ENCODE assay signal across 8 cellular contexts in the genomic region with DNA sequence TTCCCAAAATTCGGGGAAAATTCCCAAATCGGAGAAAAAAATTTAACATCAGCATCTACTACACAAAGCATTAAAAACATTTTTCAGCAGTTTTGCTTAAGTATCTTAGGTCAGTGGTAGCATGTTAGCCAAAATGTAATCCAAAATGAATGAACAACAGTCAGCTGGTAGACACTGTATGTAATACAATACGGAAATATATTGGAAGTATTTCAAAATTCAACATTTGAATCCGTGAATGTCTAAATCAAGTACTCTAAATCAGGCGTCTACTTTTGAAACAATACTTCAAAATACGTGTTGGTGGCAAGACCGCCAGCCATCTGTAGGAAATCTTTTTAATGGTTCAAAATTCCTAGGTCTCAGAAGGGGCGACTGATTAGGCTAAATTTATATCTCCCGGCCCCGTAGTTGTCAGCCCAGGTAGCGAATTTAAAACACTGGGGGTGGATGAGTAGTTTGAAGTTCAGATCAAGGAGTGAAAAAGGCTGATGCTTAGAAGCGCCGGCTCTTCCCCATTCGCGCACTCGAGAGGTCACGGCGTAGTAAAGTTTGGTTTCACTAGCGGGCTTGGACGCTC. TPM values are rescaled to one million over a fixed set of nuclear protein-coding genes. Genes with fewer than 3 reads are reported as not detected.
DNase-seq lines count a peak whose midpoint lies in the region; TF ChIP-seq lines count a peak whose summit lies in the region.

No MANE protein-coding gene starts in this region.

- H3K36me3 ChIP-seq in H7 (replicated peaks; ENCODE audit: control insufficient read depth, insufficient read depth, low read length) (no peaks in the 10 kb centered on the region), MM.1S (replicated peaks; ENCODE audit: insufficient read depth, low read length) (no peaks in the 10 kb centered on the region), iPS-20b (ENCODE audit: insufficient read depth, low read depth, low read length) (peaks cover 7% of the 10 kb centered on the region; the same call in 1 of the 2 replicates)

- H3K9me3 ChIP-seq in MM.1S (replicated peaks; ENCODE audit: insufficient read depth, low read length), result no peaks in the 10 kb centered on the region
- no peaks in the 10 kb centered on the region for H3K9me3 ChIP-seq in iPS-20b (ENCODE audit: insufficient read depth, low read depth, low read length)

- DNase-seq in SHP77 treated with DMSO at 0.1 percent for 48 hours (lab: John Stamatoyannopoulos, UW) (peak; percentile 56), SHP77 (lab: John Stamatoyannopoulos, UW) (no peak), H7 (no peak), MM.1S (peak; percentile 68)
- peak; percentile 19 to 42 for DNase-seq in stimulated activated CD8-positive, alpha-beta memory T cell treated with anti-CD3 and anti-CD28 coated beads, Interleukin-4, amount 100 ng/mL, for 4 hours (ENCODE audit: low read depth in 2 of 2, low spot score in 1 of 2)
- DNase-seq in activated effector memory CD4-positive, alpha-beta T cell treated with Interleukin-2 at 50 U/mL for 16 hours, result no peak

- peaks cover 59% of the 10 kb centered on the region for H3K79me2 ChIP-seq in MM.1S (ENCODE audit: low read length)

- H3K9ac ChIP-seq in MM.1S (ENCODE audit: low read length) (peak overlapping the region; percentile 95), iPS-20b (ENCODE audit: low read depth, low read length) (peak overlapping the region; percentile 95)

- peak overlapping the region; percentile 99 for H3K4me3 ChIP-seq in H7 (ENCODE audit: insufficient read depth, low read depth, low read length)
- H3K4me3 ChIP-seq in MM.1S (ENCODE audit: low read length), result peak overlapping the region; percentile 93
- peak overlapping the region; percentile 83 for H3K4me3 ChIP-seq in iPS-20b (ENCODE audit: low read length)

- H3K27ac ChIP-seq in MM.1S (ENCODE audit: low read length) (peak overlapping the region; percentile 95; the same call in 1 of the 2 replicates), angular gyrus (ENCODE audit: low read depth, low read length) (peak overlapping the region; percentile 97), iPS-20b (ENCODE audit: low read length) (no peak overlapping the region)

- no peaks in the 10 kb centered on the region for H3K9me2 ChIP-seq in MM.1S (replicated peaks; ENCODE audit: insufficient read depth, low read length)

- TF ChIP-seq CTCF in MM.1S (IDR thresholded peaks at IDR 0.05; ENCODE audit: low read length), result no peak

- peaks cover 44% of the 10 kb centered on the region for H3K4me1 ChIP-seq in MM.1S (ENCODE audit: low read length)
- peaks cover 8% of the 10 kb centered on the region for H3K4me1 ChIP-seq in iPS-20b (ENCODE audit: insufficient read depth, low read length)

- peaks cover 27% of the 10 kb centered on the region for H4K20me1 ChIP-seq in MM.1S (ENCODE audit: insufficient read depth, low read length)

- H3K27me3 ChIP-seq in H7 (ENCODE audit: control insufficient read depth, insufficient read depth, low read length), result no peaks in the 10 kb centered on the region
- no peaks in the 10 kb centered on the region for H3K27me3 ChIP-seq in MM.1S (replicated peaks; ENCODE audit: insufficient read depth, low read length)
- peaks cover 3% of the 10 kb centered on the region; the same call in 1 of the 2 replicates for H3K27me3 ChIP-seq in iPS-20b (ENCODE audit: insufficient read depth, low read length)

- peaks cover 37% of the 10 kb centered on the region for H3F3A ChIP-seq in MM.1S (ENCODE audit: insufficient read depth, low read length)

- H2AFZ ChIP-seq in MM.1S (ENCODE audit: low read length), result peak overlapping the region; percentile 55

- H3K4me2 ChIP-seq in MM.1S (ENCODE audit: low read depth, low read length), result peak overlapping the region; percentile 82

RNA-seq across cellular contexts. Expression of a gene that starts 1.0 kb away (rescaled TPM):
- 49.6 and 68.0 TPM in 2 replicates for total RNA-seq in H7 (2014; rRNA removed; shearing (Covaris generic))

Comparison
In these comparisons a context has a peak if more than half of its experiments do, and no peak if none do; other contexts are left out.
1. DNase-seq: peak in SHP77 treated with DMSO at 0.1 percent for 48 hours (single experiment), MM.1S (single experiment) and stimulated activated CD8-positive, alpha-beta memory T cell treated with anti-CD3 and anti-CD28 coated beads, Interleukin-4, amount 100 ng/mL, for 4 hours (2 of 2); none in SHP77 (0 of 2), H7 (single experiment) and activated effector memory CD4-positive, alpha-beta T cell treated with Interleukin-2 at 50 U/mL for 16 hours (single experiment).
2. Peak in every context shown above with its lines, with median percentiles within 50 percentile points of each other: H3K4me3 ChIP-seq.